3 cellular contexts compared by ENCODE assay signal in the genomic region with DNA sequence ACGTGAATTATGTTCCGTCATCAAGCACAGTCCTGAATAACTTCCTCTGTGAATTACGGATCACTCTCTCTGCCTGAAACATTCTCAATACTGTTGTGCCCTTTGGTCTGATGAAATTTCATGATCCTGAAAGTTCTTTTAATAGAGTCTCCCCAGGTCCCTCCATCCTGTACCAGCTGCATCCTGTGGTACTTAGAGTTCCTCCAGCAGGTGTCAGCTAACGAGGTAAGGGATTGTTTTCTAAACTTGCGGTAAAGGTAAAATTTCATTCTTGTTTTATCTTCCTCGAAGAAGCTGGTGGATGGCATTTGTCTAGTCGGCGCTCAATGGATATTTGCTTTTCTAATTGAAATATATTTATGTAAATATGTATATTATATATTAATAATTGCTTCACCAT.
TF ChIP-seq lines count a peak whose summit lies in the region.

No MANE protein-coding gene starts in this region.

TF ChIP-seq in GM23338, 12 proteins besides CTCF, POLR2A, EP300 and RAD21 (continues in another document):
- TF ChIP-seq ETS1 (IDR thresholded peaks at IDR 0.05) (no peak), JUNB (IDR thresholded peaks at IDR 0.05; ENCODE audit: unreplicated experiment) (no peak), CREB1 (CRISPR knock-in tag; IDR thresholded peaks at IDR 0.05; ENCODE audit: low read depth) (no peak), STAT1 (IDR thresholded peaks at IDR 0.05; ENCODE audit: unreplicated experiment) (no peak), POLR2AphosphoS5 (IDR thresholded peaks at IDR 0.05; ENCODE audit: low read depth) (no peak), REST (IDR thresholded peaks at IDR 0.05; ENCODE audit: unreplicated experiment) (no peak), ZNF114 (CRISPR knock-in tag; IDR thresholded peaks at IDR 0.05) (no peak), ZNF331 (CRISPR knock-in tag; IDR thresholded peaks at IDR 0.05; ENCODE audit: low read depth) (no peak), EZH2phosphoT487 (IDR thresholded peaks at IDR 0.05; ENCODE audit: unreplicated experiment) (no peak), EZH2 (IDR thresholded peaks at IDR 0.05; ENCODE audit: low read depth, unreplicated experiment) (no peak)

TF ChIP-seq in H1, 55 proteins besides CTCF, POLR2A, EP300 and RAD21 (continues in another document):
- TF ChIP-seq ASH2L (IDR thresholded peaks at IDR 0.05; ENCODE audit: low read length): no peak
- TF ChIP-seq KDM5A (IDR thresholded peaks at IDR 0.05; ENCODE audit: low read length): no peak
- no peak for TF ChIP-seq TAF7 (optimal IDR thresholded peaks at IDR 0.05; ENCODE audit: borderline replicate concordance, low read depth, low read length)
- no peak for TF ChIP-seq CBX5 (IDR thresholded peaks at IDR 0.05; ENCODE audit: low read depth, low read length)
- TF ChIP-seq EGR1 (IDR thresholded peaks at IDR 0.05; ENCODE audit: borderline replicate concordance, low read depth, low read length): no peak
- no peak for TF ChIP-seq CHD7 (IDR thresholded peaks at IDR 0.05; ENCODE audit: insufficient replicate concordance, low read length)
- TF ChIP-seq ATF2 (IDR thresholded peaks at IDR 0.05; ENCODE audit: low read length): no peak
- TF ChIP-seq, protein P1, sequence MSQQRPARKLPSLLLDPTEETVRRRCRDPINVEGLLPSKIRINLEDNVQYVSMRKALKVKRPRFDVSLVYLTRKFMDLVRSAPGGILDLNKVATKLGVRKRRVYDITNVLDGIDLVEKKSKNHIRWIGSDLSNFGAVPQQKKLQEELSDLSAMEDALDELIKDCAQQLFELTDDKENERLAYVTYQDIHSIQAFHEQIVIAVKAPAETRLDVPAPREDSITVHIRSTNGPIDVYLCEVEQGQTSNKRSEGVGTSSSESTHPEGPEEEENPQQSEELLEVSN (IDR thresholded peaks at IDR 0.05): no peak
- TF ChIP-seq FOSL1 (IDR thresholded peaks at IDR 0.05; ENCODE audit: insufficient read depth, low read depth, low read length): no peak

TF ChIP-seq in GM12891, 5 proteins besides CTCF, POLR2A, EP300 and RAD21:
- TF ChIP-seq PAX5 (IDR thresholded peaks at IDR 0.05; ENCODE audit: insufficient read depth, low read length, severe bottlenecking) (no peak), TAF1 (IDR thresholded peaks at IDR 0.05; ENCODE audit: low read depth, low read length) (no peak), POU2F2 (IDR thresholded peaks at IDR 0.05; ENCODE audit: low read depth, low read length) (no peak), SPI1 (IDR thresholded peaks at IDR 0.05; ENCODE audit: low read depth, low read length) (no peak), POLR2AphosphoS5 (IDR thresholded peaks at IDR 0.05; ENCODE audit: low read depth, low read length) (no peak)
TF ChIP-seq in GM12891: peak in this region for 0.
